In genomic region chr3:46888705-46889104, GRCh38 we compare ENCODE assay signal across 17 cellular contexts. TPM values are rescaled to one million over a fixed set of nuclear protein-coding genes. Genes with fewer than 3 reads are reported as not detected.
DNase-seq lines count a peak whose midpoint lies in the region; ATAC-seq, FAIRE-seq and TF ChIP-seq lines count a peak whose summit lies in the region.
"Had no signal": no experiment of that assay in that cellular context is flagged by ENCODE, and none has a peak within 500 bp of the region (broad histone marks: within the 10 kb centered on the region; RNA-seq: fewer than 3 reads in every experiment).

No MANE protein-coding gene starts in this region.

- H2BK5ac ChIP-seq in neuronal stem cell (ENCODE audit: low read length) = no peak overlapping the region

- H3K36me3 ChIP-seq in HUES6 (ENCODE audit: control insufficient read depth, insufficient read depth, low read length) (no peaks in the 10 kb centered on the region), kidney (ENCODE audit: control insufficient read depth in 1 of 2, insufficient read depth in 2 of 2, low read length in 2 of 2) (peaks cover 0 to 8% of the 10 kb centered on the region in 2 donors), neuronal stem cell (replicated peaks in 1 of 2; ENCODE audit: control insufficient read depth in 2 of 2, insufficient read depth in 2 of 2, low read length in 2 of 2) (no peaks in the 10 kb centered on the region)
- H3K36me3 ChIP-seq: BE2C had no signal

- no peaks in the 10 kb centered on the region for H3K9me3 ChIP-seq in HUES6 (ENCODE audit: control insufficient read depth, insufficient read depth, low read depth, low read length)
- no peaks in the 10 kb centered on the region for H3K9me3 ChIP-seq in kidney (ENCODE audit: control insufficient read depth in 1 of 2, low read length in 2 of 2)
- peaks cover 0 to 3% of the 10 kb centered on the region in 2 donors for H3K9me3 ChIP-seq in neuronal stem cell (replicated peaks in 1 of 2; ENCODE audit: control insufficient read depth in 2 of 2, insufficient read depth in 1 of 2, low read depth in 1 of 2, low read length in 2 of 2)
- no peaks in the 10 kb centered on the region for H3K9me3 ChIP-seq in CD4-positive, alpha-beta T cell (ENCODE audit: control insufficient read depth, low read length)
- H3K9me3 ChIP-seq: A549, BE2C, Caco-2 had no signal

- H3K27me3 Mint-ChIP-seq in CD4-positive, alpha-beta T cell = peaks cover 64% of the 10 kb centered on the region

- H3K4me2 ChIP-seq in neuronal stem cell (ENCODE audit: insufficient read depth, low read length, poor library complexity, severe bottlenecking) = no peak overlapping the region
- H3K4me2 ChIP-seq: A549 had no signal

- H2AFZ ChIP-seq in neuronal stem cell (ENCODE audit: low read length) = no peak overlapping the region
- H2AFZ ChIP-seq: GM23248 had no signal

- H2BK12ac ChIP-seq in neuronal stem cell (ENCODE audit: low read length) = no peak overlapping the region

- peaks cover 84% of the 10 kb centered on the region for H3K27me3 ChIP-seq in HUES6 (ENCODE audit: control insufficient read depth, insufficient read depth, low read length)
- peaks cover 3 to 89% (median 40%) of the 10 kb centered on the region in 3 experiments for H3K27me3 ChIP-seq in neuronal stem cell (ENCODE audit: control insufficient read depth in 3 of 3, insufficient read depth in 3 of 3, low read depth in 1 of 3, low read length in 3 of 3)
- peaks cover 36% of the 10 kb centered on the region for H3K27me3 ChIP-seq in CD4-positive, alpha-beta T cell (ENCODE audit: control insufficient read depth, insufficient read depth, low read length)

- no peak overlapping the region for H4K91ac ChIP-seq in neuronal stem cell (ENCODE audit: low read depth, low read length, poor library complexity)

- DNase-seq in ELF-1 (ENCODE audit: low read depth, low spot score) (peak; percentile 61), kidney (peak; percentile 79), neuronal stem cell (ENCODE audit: low spot score) (no peak), superior temporal gyrus (ENCODE audit: extremely low spot score) (no peak), EL (no peak)
- no peak for DNase-seq in CD4-positive, alpha-beta T cell
- DNase-seq: BE2C; Caco-2; CD8-positive, alpha-beta memory T cell; DND-41; GM23248; H9 had no signal

- H3K9me3 Mint-ChIP-seq in CD4-positive, alpha-beta T cell = no peaks in the 10 kb centered on the region
- H3K9me3 Mint-ChIP-seq: CD8-positive, alpha-beta memory T cell; H9 had no signal

- H3K4me1 ChIP-seq in HUES6 (ENCODE audit: control insufficient read depth, insufficient read depth, low read length) = peaks cover 70% of the 10 kb centered on the region
- H3K4me1 ChIP-seq in kidney (ENCODE audit: control insufficient read depth in 1 of 2, insufficient read depth in 1 of 2, low read depth in 1 of 2, low read length in 2 of 2) = peaks cover 49 to 65% of the 10 kb centered on the region in 2 donors
- H3K4me1 ChIP-seq in neuronal stem cell (ENCODE audit: control insufficient read depth in 2 of 2, insufficient read depth in 1 of 2, low read depth in 1 of 2, low read length in 2 of 2) = peaks cover 9 to 18% of the 10 kb centered on the region in 2 donors
- H3K4me1 ChIP-seq: BE2C had no signal

- peak overlapping the region; percentile 23; the same call in 1 of the 2 replicates for H3K4me3 ChIP-seq in HUES6 (ENCODE audit: low read depth, low read length)
- H3K4me3 ChIP-seq in kidney (ENCODE audit: low read length in 2 of 2) = peak overlapping the region in 1 of 2 donors; percentile 87
- no peak overlapping the region for H3K4me3 ChIP-seq in neuronal stem cell (ENCODE audit: low read length in 2 of 2)
- H3K4me3 ChIP-seq: A549, GM23248 had no signal

- intact Hi-C loops in kidney (cut with DNase I) = no loop called here
- intact Hi-C loops in CD4-positive, alpha-beta T cell (cut with DNase I, micrococcal nuclease) = no loop called here

- peak overlapping the region; percentile 45 for H2BK15ac ChIP-seq in neuronal stem cell (ENCODE audit: low read length)

- POLR2A ChIA-PET in CD4-positive, alpha-beta T cell (lab: Charles Lee) = no interaction called here

- H3K14ac ChIP-seq in neuronal stem cell (ENCODE audit: low read length) = peak overlapping the region; percentile 23

- TF ChIP-seq CTCF in kidney (IDR thresholded peaks at IDR 0.05; ENCODE audit: borderline replicate concordance, extremely low read depth, insufficient read depth) = no peak
- no peak for TF ChIP-seq CTCF in CD4-positive, alpha-beta T cell (IDR thresholded peaks at IDR 0.05)

- FAIRE-seq in kidney (lab: Jason Lieb, UNC) = no peak
- FAIRE-seq: A549 had no signal

- CTCF ChIA-PET in CD4-positive, alpha-beta T cell (lab: Charles Lee) = no interaction called here

- no peaks in the 10 kb centered on the region for H3K36me3 Mint-ChIP-seq in CD4-positive, alpha-beta T cell (ENCODE audit: low read depth)
- H3K36me3 Mint-ChIP-seq: CD8-positive, alpha-beta memory T cell had no signal

- H3K4ac ChIP-seq in neuronal stem cell (ENCODE audit: low read length) = no peak overlapping the region

- H3K79me1 ChIP-seq in neuronal stem cell (ENCODE audit: low read depth, low read length) = no peaks in the 10 kb centered on the region

- H3K4me1 Mint-ChIP-seq in CD4-positive, alpha-beta T cell (ENCODE audit: low read depth) = no peaks in the 10 kb centered on the region

- peak overlapping the region; percentile 41 for H3K9ac ChIP-seq in HUES6 (ENCODE audit: low read length)
- peak overlapping the region in 1 of 2 donors; percentile 38 for H3K9ac ChIP-seq in kidney (ENCODE audit: low read length in 2 of 2)
- H3K9ac ChIP-seq in neuronal stem cell (ENCODE audit: low read depth, low read length, poor library complexity) = peak overlapping the region; percentile 10
- H3K9ac ChIP-seq: GM23248 had no signal

- H2AK5ac ChIP-seq in neuronal stem cell (ENCODE audit: low read depth, low read length) = peak overlapping the region; percentile 83

- H3K4me3 Mint-ChIP-seq in CD4-positive, alpha-beta T cell = no peak overlapping the region
- H3K4me3 Mint-ChIP-seq: CD14-positive monocyte; CD8-positive, alpha-beta memory T cell had no signal

- WGBS in neuronal stem cell (ENCODE audit: extremely low coverage in 2 of 2, insufficient read length in 2 of 2, insufficient replicate concordance in 1 of 2), 2 donors = no CpG with 5 or more reads among the region's 13 CpGs

- no peak overlapping the region for H4K8ac ChIP-seq in neuronal stem cell (ENCODE audit: low read depth, low read length)

- H3K23ac ChIP-seq in neuronal stem cell (ENCODE audit: low read depth, low read length, poor library complexity) = peak overlapping the region; percentile 23

- H3K27ac Mint-ChIP-seq in CD4-positive, alpha-beta T cell = no peak overlapping the region
- H3K27ac Mint-ChIP-seq: CD14-positive monocyte had no signal

- H3K18ac ChIP-seq in neuronal stem cell (ENCODE audit: low read length) = peak overlapping the region; percentile 77

- no peak for ATAC-seq in CD4-positive, alpha-beta T cell (ENCODE audit: poor library complexity)
- ATAC-seq: A549 had no signal

- H3K27ac ChIP-seq in HUES6 (ENCODE audit: low read depth, low read length) (peak overlapping the region; percentile 42; the same call in 1 of the 2 replicates), kidney (ENCODE audit: low read depth in 2 of 2, low read length in 2 of 2) (peak overlapping the region; percentile 65 to 69), neuronal stem cell (replicated peaks; ENCODE audit: low read length) (no peak overlapping the region)
- no peak overlapping the region for H3K27ac ChIP-seq in CD4-positive, alpha-beta T cell (ENCODE audit: low read depth, low read length)
- H3K27ac ChIP-seq: A549, GM23248 had no signal

- H2BK120ac ChIP-seq in neuronal stem cell (ENCODE audit: low read depth, low read length) = peak overlapping the region; percentile 2

RNA-seq across cellular contexts. Expression of gene PTH1R, which starts 11.2 kb away (rescaled TPM):
- total RNA-seq in kidney = 286 TPM
- 1,885 TPM for polyA plus RNA-seq in kidney (ENCODE audit: insufficient read depth, low read depth, low replicate concordance)
- 2.2 TPM for polyA plus RNA-seq in neuronal stem cell (2013, experiment 1 of 2)
- polyA plus RNA-seq in neuronal stem cell (2013, experiment 2 of 2) = 2.6 TPM
- not detected for total RNA-seq in CD4-positive, alpha-beta T cell
- total RNA-seq: CD8-positive, alpha-beta memory T cell; HT-29 had no signal
- polyA plus RNA-seq: CD14-positive monocyte; CD8-positive, alpha-beta memory T cell had no signal

RNA-seq across cellular contexts. Expression of gene MYL3, which starts 25.5 kb away (rescaled TPM):
- 41.3 TPM for total RNA-seq in kidney
- polyA plus RNA-seq in kidney (ENCODE audit: insufficient read depth, low read depth, low replicate concordance) = 81.9 TPM
- 0.26 TPM for polyA plus RNA-seq in neuronal stem cell (2013, experiment 1 of 2)
- 0.25 TPM for polyA plus RNA-seq in neuronal stem cell (2013, experiment 2 of 2)
- total RNA-seq in CD4-positive, alpha-beta T cell = not detected
- total RNA-seq: CD8-positive, alpha-beta memory T cell; GM23248; HT-29 had no signal
- polyA plus RNA-seq: AG04450; CD14-positive monocyte; CD8-positive, alpha-beta memory T cell; GM23248 had no signal

Comparison
In these comparisons a context has a peak if more than half of its experiments do, and no peak if none do; other contexts are left out.
1. DNase-seq: peak in ELF-1 (single experiment) and kidney (single experiment); none in neuronal stem cell (single experiment), superior temporal gyrus (single experiment), EL (single experiment) and CD4-positive, alpha-beta T cell (0 of 10).
2. H3K27ac ChIP-seq: peak in HUES6 (single experiment) and kidney (2 of 2); none in neuronal stem cell (single experiment) and CD4-positive, alpha-beta T cell (single experiment).
3. RNA of gene PTH1R, which starts 11.2 kb away (total RNA-seq): 286 TPM in kidney (single experiment); not detected in CD4-positive, alpha-beta T cell; every median in the first group is over 100 times any median in the second.
4. RNA of gene MYL3, which starts 25.5 kb away (total RNA-seq): 41.3 TPM in kidney (single experiment); not detected in CD4-positive, alpha-beta T cell; every median in the first group is over 10 times any median in the second.